In genomic region chr11:14577835-14578529, GRCh38 we compare ENCODE assay signal across 9 cellular contexts. TPM values are rescaled to one million over a fixed set of nuclear protein-coding genes. Genes with fewer than 3 reads are reported as not detected.
DNase-seq lines count a peak whose midpoint lies in the region; ATAC-seq lines count a peak whose summit lies in the region.
"Had no signal": no experiment of that assay in that cellular context is flagged by ENCODE, and none has a peak within 500 bp of the region (broad histone marks: within the 10 kb centered on the region; RNA-seq: fewer than 3 reads in every experiment).

No MANE protein-coding gene starts in this region.

- CTCF ChIA-PET in activated CD4-positive, alpha-beta T cell treated with anti-CD3 and anti-CD28 coated beads for 36 hours (lab: Charles Lee): interaction anchor here (0.6 to 1.5 kb wide), 10 partner anchors 13 to 328 kb away, joined by 3 to 7 read pairs (median 3); no protein-coding TSS in a partner anchor

- peak; percentile 11 for DNase-seq in activated CD4-positive, alpha-beta T cell treated with anti-CD3 and anti-CD28 coated beads for 36 hours
- DNase-seq in activated CD4-positive, alpha-beta T cell treated with anti-CD3 and anti-CD28 coated beads, Interleukin-2, amount 50 U/mL, for 1 hour: no peak
- DNase-seq in activated T-helper 1 cell treated with anti-CD3 and anti-CD28 coated beads, Interleukin-12 subunit alpha, Interleukin-12 subunit beta, Interleukin-2, Interleukin-4 antibody, amounts not matched to agents 30 ng/mL and 10 ng/mL and 1 ng/mL, durations not matched to agents 14 hours and 24 hours and 36 hours (ENCODE audit: low spot score): peak; percentile 17
- DNase-seq in stimulated activated effector memory CD8-positive, alpha-beta T cell treated with anti-CD3 and anti-CD28 coated beads, Interleukin-12 subunit alpha, Interleukin-12 subunit beta, amount 100 ng/mL, for 72 hours (ENCODE audit: low spot score in 2 of 2): peak in 1 of 2 donors; percentile 53
- DNase-seq in Right ventricle myocardium superior: no peak
- no peak for DNase-seq in A172 (ENCODE audit: low spot score)

- H3K4me3 Mint-ChIP-seq in activated CD4-positive, alpha-beta T cell treated with anti-CD3 and anti-CD28 coated beads for 36 hours: peak overlapping the region; percentile 0
- peak overlapping the region; percentile 44 for H3K4me3 Mint-ChIP-seq in activated T-helper 1 cell treated with anti-CD3 and anti-CD28 coated beads, Interleukin-12 subunit alpha, Interleukin-12 subunit beta, Interleukin-2, Interleukin-4 antibody, amounts not matched to agents 30 ng/mL and 10 ng/mL and 1 ng/mL, durations not matched to agents 14 hours and 24 hours and 36 hours
- peak overlapping the region; percentile 21 for H3K4me3 Mint-ChIP-seq in stimulated activated effector memory CD8-positive, alpha-beta T cell treated with anti-CD3 and anti-CD28 coated beads, Interleukin-12 subunit alpha, Interleukin-12 subunit beta, amount 100 ng/mL, for 72 hours

- POLR2A ChIA-PET in activated CD4-positive, alpha-beta T cell treated with anti-CD3 and anti-CD28 coated beads for 36 hours (lab: Charles Lee): interaction anchor here (0.6 to 2.0 kb wide), 8 partner anchors 8 to 187 kb away, joined by 3 to 6 read pairs (median 4); partner anchors contain the start of gene PSMA1

- intact Hi-C loops in activated CD4-positive, alpha-beta T cell treated with anti-CD3 and anti-CD28 coated beads for 36 hours (cut with DNase I, micrococcal nuclease): loop anchor here (1.0 to 5.0 kb wide), 7 partner anchors 33 to 313 kb away; partner anchors contain the start of genes PDE3B (in 1 of the 2) and PSMA1 (in 1 of the 2)
- intact Hi-C loops in activated T-helper 1 cell treated with anti-CD3 and anti-CD28 coated beads, Interleukin-12 subunit alpha, Interleukin-12 subunit beta, Interleukin-2, Interleukin-4 antibody, amounts not matched to agents 30 ng/mL and 10 ng/mL and 1 ng/mL, durations not matched to agents 14 hours and 24 hours and 36 hours (cut with micrococcal nuclease): loop anchor here (1.0 to 10.0 kb wide), 11 partner anchors 34 to 503 kb away; partner anchors contain the start of gene PSMA1
- intact Hi-C loops in Right ventricle myocardium superior (cut with DNase I): no loop called here

- peaks cover 43% of the 10 kb centered on the region for H3K4me1 Mint-ChIP-seq in activated CD4-positive, alpha-beta T cell treated with anti-CD3 and anti-CD28 coated beads for 36 hours
- H3K4me1 Mint-ChIP-seq in activated T-helper 1 cell treated with anti-CD3 and anti-CD28 coated beads, Interleukin-12 subunit alpha, Interleukin-12 subunit beta, Interleukin-2, Interleukin-4 antibody, amounts not matched to agents 30 ng/mL and 10 ng/mL and 1 ng/mL, durations not matched to agents 14 hours and 24 hours and 36 hours (ENCODE audit: low read depth): peaks cover 65% of the 10 kb centered on the region
- H3K4me1 Mint-ChIP-seq in stimulated activated effector memory CD8-positive, alpha-beta T cell treated with anti-CD3 and anti-CD28 coated beads, Interleukin-12 subunit alpha, Interleukin-12 subunit beta, amount 100 ng/mL, for 72 hours: peaks cover 47% of the 10 kb centered on the region

- peaks cover 43% of the 10 kb centered on the region for H3K36me3 Mint-ChIP-seq in activated CD4-positive, alpha-beta T cell treated with anti-CD3 and anti-CD28 coated beads for 36 hours (ENCODE audit: low read depth)
- peaks cover 51% of the 10 kb centered on the region for H3K36me3 Mint-ChIP-seq in activated T-helper 1 cell treated with anti-CD3 and anti-CD28 coated beads, Interleukin-12 subunit alpha, Interleukin-12 subunit beta, Interleukin-2, Interleukin-4 antibody, amounts not matched to agents 30 ng/mL and 10 ng/mL and 1 ng/mL, durations not matched to agents 14 hours and 24 hours and 36 hours (ENCODE audit: low read depth)
- peaks cover 7% of the 10 kb centered on the region for H3K36me3 Mint-ChIP-seq in stimulated activated effector memory CD8-positive, alpha-beta T cell treated with anti-CD3 and anti-CD28 coated beads, Interleukin-12 subunit alpha, Interleukin-12 subunit beta, amount 100 ng/mL, for 72 hours

- no peaks in the 10 kb centered on the region for H3K27me3 Mint-ChIP-seq in activated CD4-positive, alpha-beta T cell treated with anti-CD3 and anti-CD28 coated beads for 36 hours
- H3K27me3 Mint-ChIP-seq in activated T-helper 1 cell treated with anti-CD3 and anti-CD28 coated beads, Interleukin-12 subunit alpha, Interleukin-12 subunit beta, Interleukin-2, Interleukin-4 antibody, amounts not matched to agents 30 ng/mL and 10 ng/mL and 1 ng/mL, durations not matched to agents 14 hours and 24 hours and 36 hours (ENCODE audit: insufficient read depth): no peaks in the 10 kb centered on the region

- H3K9me3 Mint-ChIP-seq in activated CD4-positive, alpha-beta T cell treated with anti-CD3 and anti-CD28 coated beads for 36 hours (ENCODE audit: low read depth): peaks cover 30% of the 10 kb centered on the region
- H3K9me3 Mint-ChIP-seq in activated T-helper 1 cell treated with anti-CD3 and anti-CD28 coated beads, Interleukin-12 subunit alpha, Interleukin-12 subunit beta, Interleukin-2, Interleukin-4 antibody, amounts not matched to agents 30 ng/mL and 10 ng/mL and 1 ng/mL, durations not matched to agents 14 hours and 24 hours and 36 hours: peaks cover 48% of the 10 kb centered on the region
- peaks cover 7% of the 10 kb centered on the region for H3K9me3 Mint-ChIP-seq in stimulated activated effector memory CD8-positive, alpha-beta T cell treated with anti-CD3 and anti-CD28 coated beads, Interleukin-12 subunit alpha, Interleukin-12 subunit beta, amount 100 ng/mL, for 72 hours

- peak; percentile 40 for ATAC-seq in activated CD4-positive, alpha-beta T cell treated with anti-CD3 and anti-CD28 coated beads for 36 hours
- peak; percentile 7 for ATAC-seq in HG03139 (IDR thresholded peaks at IDR 0.05; ENCODE audit: unreplicated experiment)
- peak; percentile 82 for ATAC-seq in stimulated activated effector memory CD8-positive, alpha-beta T cell treated with anti-CD3 and anti-CD28 coated beads, Interleukin-12 subunit alpha, Interleukin-12 subunit beta, amount 100 ng/mL, for 72 hours
- ATAC-seq in GM19452 (IDR thresholded peaks at IDR 0.05; ENCODE audit: unreplicated experiment): no peak
- ATAC-seq in Right ventricle myocardium superior (ENCODE audit: poor library complexity): no peak
- ATAC-seq: A549 had no signal

- H3K27ac Mint-ChIP-seq in activated CD4-positive, alpha-beta T cell treated with anti-CD3 and anti-CD28 coated beads for 36 hours: peak overlapping the region; percentile 74
- H3K27ac Mint-ChIP-seq in activated T-helper 1 cell treated with anti-CD3 and anti-CD28 coated beads, Interleukin-12 subunit alpha, Interleukin-12 subunit beta, Interleukin-2, Interleukin-4 antibody, amounts not matched to agents 30 ng/mL and 10 ng/mL and 1 ng/mL, durations not matched to agents 14 hours and 24 hours and 36 hours: peak overlapping the region; percentile 84
- H3K27ac Mint-ChIP-seq in stimulated activated effector memory CD8-positive, alpha-beta T cell treated with anti-CD3 and anti-CD28 coated beads, Interleukin-12 subunit alpha, Interleukin-12 subunit beta, amount 100 ng/mL, for 72 hours: peak overlapping the region; percentile 75

RNA-seq across cellular contexts. Expression of gene PSMA1, which starts 57.8 kb away (rescaled TPM):
- total RNA-seq in activated CD4-positive, alpha-beta T cell treated with anti-CD3 and anti-CD28 coated beads for 36 hours: 100 to 1,000 TPM; 231 to 330 TPM
- total RNA-seq in activated T-helper 1 cell treated with anti-CD3 and anti-CD28 coated beads, Interleukin-12 subunit alpha, Interleukin-12 subunit beta, Interleukin-2, Interleukin-4 antibody, amounts not matched to agents 30 ng/mL and 10 ng/mL and 1 ng/mL, durations not matched to agents 14 hours and 24 hours and 36 hours: 313 and 340 TPM in 2 replicates
- 110 TPM for total RNA-seq in Right ventricle myocardium superior
- 438 and 448 TPM in 2 replicates for total RNA-seq in A172 (2014; rRNA removed; shearing (Covaris generic))

Comparison
In these comparisons a context has a peak if more than half of its experiments do, and no peak if none do; other contexts are left out.
1. DNase-seq: peak in activated CD4-positive, alpha-beta T cell treated with anti-CD3 and anti-CD28 coated beads for 36 hours (single experiment) and activated T-helper 1 cell treated with anti-CD3 and anti-CD28 coated beads, Interleukin-12 subunit alpha, Interleukin-12 subunit beta, Interleukin-2, Interleukin-4 antibody, amounts not matched to agents 30 ng/mL and 10 ng/mL and 1 ng/mL, durations not matched to agents 14 hours and 24 hours and 36 hours (single experiment); none in activated CD4-positive, alpha-beta T cell treated with anti-CD3 and anti-CD28 coated beads, Interleukin-2, amount 50 U/mL, for 1 hour (single experiment), Right ventricle myocardium superior (single experiment) and A172 (single experiment).
2. ATAC-seq: peak in activated CD4-positive, alpha-beta T cell treated with anti-CD3 and anti-CD28 coated beads for 36 hours (single experiment), HG03139 (single experiment) and stimulated activated effector memory CD8-positive, alpha-beta T cell treated with anti-CD3 and anti-CD28 coated beads, Interleukin-12 subunit alpha, Interleukin-12 subunit beta, amount 100 ng/mL, for 72 hours (single experiment); none in GM19452 (single experiment) and Right ventricle myocardium superior (single experiment).
3. Peak in every context shown above with its lines, with median percentiles within 50 percentile points of each other: H3K27ac Mint-ChIP-seq and H3K4me3 Mint-ChIP-seq.